ENCODE assay signal across 15 cellular contexts in genomic region chr18:78510636-78511035, GRCh38.
DNase-seq lines count a peak whose midpoint lies in the region; ATAC-seq and TF ChIP-seq lines count a peak whose summit lies in the region.
"Had no signal": no experiment of that assay in that cellular context is flagged by ENCODE, and none has a peak within 500 bp of the region (broad histone marks: within the 10 kb centered on the region; RNA-seq: fewer than 3 reads in every experiment).

No MANE protein-coding gene starts in this region.

- DNase-seq in D341Med (ENCODE audit: low spot score), result peak; percentile 15
- DNase-seq in coronary artery (ENCODE audit: low spot score), result peak; percentile 19
- DNase-seq in nephron progenitor cell, result no peak
- DNase-seq in vagina (ENCODE audit: extremely low spot score in 2 of 2), result peak; percentile 52 to 72
- no peak for DNase-seq in sciatic nerve (ENCODE audit: low spot score)
- no peak for DNase-seq in activated T-helper 2 cell treated with anti-CD3 and anti-CD28 coated beads, Interferon-gamma antibody, Interleukin-2, Interleukin-4, amounts not matched to agents 10 μg/mL and 5 μg/mL and 100 μg/mL, durations not matched to agents 14 hours and 24 hours and 36 hours (ENCODE audit: low spot score)
- DNase-seq: Calu3; CD8-positive, alpha-beta T cell; DMS 273 treated with DMSO at 0.1 percent for 48 hours; DMS53; DND-41; EL; H9 had no signal

- no peak overlapping the region for H3K4me3 Mint-ChIP-seq in nephron progenitor cell
- H3K4me3 Mint-ChIP-seq in activated T-helper 2 cell treated with anti-CD3 and anti-CD28 coated beads, Interferon-gamma antibody, Interleukin-2, Interleukin-4, amounts not matched to agents 10 μg/mL and 5 μg/mL and 100 μg/mL, durations not matched to agents 14 hours and 24 hours and 36 hours (ENCODE audit: low read depth), result no peak overlapping the region
- H3K4me3 Mint-ChIP-seq: B cell; CD8-positive, alpha-beta T cell; H9 had no signal

- no peak overlapping the region for H3K27ac ChIP-seq in coronary artery
- no peak overlapping the region for H3K27ac ChIP-seq in vagina
- H3K27ac ChIP-seq: BLaER1 treated with 17β-estradiol and CSF1 and Interleukin-3, amounts not matched to agents 10 nM and 100 nM had no signal

- no peaks in the 10 kb centered on the region for H3K36me3 ChIP-seq in vagina
- H3K36me3 ChIP-seq: BLaER1 treated with 17β-estradiol and CSF1 and Interleukin-3, amounts not matched to agents 10 nM and 100 nM had no signal

- H3K4me1 Mint-ChIP-seq in nephron progenitor cell, result peaks cover 40% of the 10 kb centered on the region
- no peaks in the 10 kb centered on the region for H3K4me1 Mint-ChIP-seq in activated T-helper 2 cell treated with anti-CD3 and anti-CD28 coated beads, Interferon-gamma antibody, Interleukin-2, Interleukin-4, amounts not matched to agents 10 μg/mL and 5 μg/mL and 100 μg/mL, durations not matched to agents 14 hours and 24 hours and 36 hours (ENCODE audit: low read depth)
- H3K4me1 Mint-ChIP-seq: B cell had no signal

- TF ChIP-seq CTCF in coronary artery (IDR thresholded peaks at IDR 0.05), result no peak
- TF ChIP-seq CTCF in nephron progenitor cell (IDR thresholded peaks at IDR 0.05), result no peak
- no peak for TF ChIP-seq CTCF in vagina (IDR thresholded peaks at IDR 0.05)

- H3K27ac Mint-ChIP-seq in nephron progenitor cell, result peak overlapping the region; percentile 64
- H3K27ac Mint-ChIP-seq in activated T-helper 2 cell treated with anti-CD3 and anti-CD28 coated beads, Interferon-gamma antibody, Interleukin-2, Interleukin-4, amounts not matched to agents 10 μg/mL and 5 μg/mL and 100 μg/mL, durations not matched to agents 14 hours and 24 hours and 36 hours, result no peak overlapping the region
- H3K27ac Mint-ChIP-seq: B cell; CD8-positive, alpha-beta T cell; H9 had no signal

- no peaks in the 10 kb centered on the region for H3K9me3 ChIP-seq in vagina
- H3K9me3 ChIP-seq: BLaER1 treated with 17β-estradiol and CSF1 and Interleukin-3, amounts not matched to agents 10 nM and 100 nM had no signal

- no peak overlapping the region for H3K4me3 ChIP-seq in coronary artery
- no peak overlapping the region for H3K4me3 ChIP-seq in vagina
- H3K4me3 ChIP-seq: BLaER1 treated with 17β-estradiol and CSF1 and Interleukin-3, amounts not matched to agents 10 nM and 100 nM had no signal

- no peaks in the 10 kb centered on the region for H3K27me3 ChIP-seq in vagina
- H3K27me3 ChIP-seq: BLaER1 treated with 17β-estradiol and CSF1 and Interleukin-3, amounts not matched to agents 10 nM and 100 nM had no signal

- H3K9me3 Mint-ChIP-seq in nephron progenitor cell, result no peaks in the 10 kb centered on the region
- peaks cover 8% of the 10 kb centered on the region for H3K9me3 Mint-ChIP-seq in activated T-helper 2 cell treated with anti-CD3 and anti-CD28 coated beads, Interferon-gamma antibody, Interleukin-2, Interleukin-4, amounts not matched to agents 10 μg/mL and 5 μg/mL and 100 μg/mL, durations not matched to agents 14 hours and 24 hours and 36 hours
- H3K9me3 Mint-ChIP-seq: CD8-positive, alpha-beta T cell; H9 had no signal

- peaks cover 5% of the 10 kb centered on the region for H3K27me3 Mint-ChIP-seq in nephron progenitor cell (ENCODE audit: low read depth, poor library complexity)
- no peaks in the 10 kb centered on the region for H3K27me3 Mint-ChIP-seq in activated T-helper 2 cell treated with anti-CD3 and anti-CD28 coated beads, Interferon-gamma antibody, Interleukin-2, Interleukin-4, amounts not matched to agents 10 μg/mL and 5 μg/mL and 100 μg/mL, durations not matched to agents 14 hours and 24 hours and 36 hours (ENCODE audit: low read depth)
- H3K27me3 Mint-ChIP-seq: B cell had no signal

- no peaks in the 10 kb centered on the region for H3K36me3 Mint-ChIP-seq in nephron progenitor cell (ENCODE audit: low read depth)
- H3K36me3 Mint-ChIP-seq in activated T-helper 2 cell treated with anti-CD3 and anti-CD28 coated beads, Interferon-gamma antibody, Interleukin-2, Interleukin-4, amounts not matched to agents 10 μg/mL and 5 μg/mL and 100 μg/mL, durations not matched to agents 14 hours and 24 hours and 36 hours (ENCODE audit: low read depth), result no peaks in the 10 kb centered on the region
- H3K36me3 Mint-ChIP-seq: CD8-positive, alpha-beta T cell had no signal

- no peak for ATAC-seq in sciatic nerve
- ATAC-seq: CD8-positive, alpha-beta T cell had no signal

- intact Hi-C loops in vagina (cut with DNase I), result no loop called here
- intact Hi-C loops in sciatic nerve (cut with DNase I), result no loop called here
- intact Hi-C loops in activated T-helper 2 cell treated with anti-CD3 and anti-CD28 coated beads, Interferon-gamma antibody, Interleukin-2, Interleukin-4, amounts not matched to agents 10 μg/mL and 5 μg/mL and 100 μg/mL, durations not matched to agents 14 hours and 24 hours and 36 hours (cut with micrococcal nuclease), result no loop called here

- no peaks in the 10 kb centered on the region for H3K4me1 ChIP-seq in vagina
- H3K4me1 ChIP-seq: BLaER1 treated with 17β-estradiol and CSF1 and Interleukin-3, amounts not matched to agents 10 nM and 100 nM had no signal

- TF ChIP-seq POLR2A in vagina (IDR thresholded peaks at IDR 0.05), result no peak

Comparison
In these comparisons a context has a peak if more than half of its experiments do, and no peak if none do; other contexts are left out.
1. DNase-seq: peak in D341Med (single experiment), coronary artery (single experiment) and vagina (2 of 2); none in nephron progenitor cell (single experiment), sciatic nerve (single experiment) and activated T-helper 2 cell treated with anti-CD3 and anti-CD28 coated beads, Interferon-gamma antibody, Interleukin-2, Interleukin-4, amounts not matched to agents 10 μg/mL and 5 μg/mL and 100 μg/mL, durations not matched to agents 14 hours and 24 hours and 36 hours (single experiment).